In genomic region chr2:129165001-129165400, GRCh38 we compare ENCODE assay signal across 20 cellular contexts.
"Had no signal": no experiment of that assay in that cellular context is flagged by ENCODE, and none has a peak within 500 bp of the region (broad histone marks: within the 10 kb centered on the region; RNA-seq: fewer than 3 reads in every experiment).

No MANE protein-coding gene starts in this region.

- DNase-seq: activated CD4-positive, alpha-beta T cell treated with anti-CD3 and anti-CD28 coated beads for 1 hour; activated CD8-positive, alpha-beta memory T cell treated with anti-CD3 and anti-CD28 coated beads for 24 hours; activated CD8-positive, alpha-beta memory T cell treated with anti-CD3 and anti-CD28 coated beads, Interleukin-2, amount 50 U/mL, for 48 hours; activated effector memory CD4-positive, alpha-beta T cell treated with anti-CD3 and anti-CD28 coated beads, Interleukin-2, amount 50 U/mL, for 16 hours; activated T-cell treated with anti-CD3 and anti-CD28 coated beads, Interleukin-2, amount 50 U/mL, for 72 hours; dermis blood vessel endothelial cell; effector memory CD8-positive, alpha-beta T cell; midbrain; sigmoid colon; spleen; stimulated activated CD4-positive, alpha-beta T cell treated with anti-CD3 and anti-CD28 coated beads, Interleukin-4, amount 100 ng/mL, for 4 hours; SW 1271; T-helper 2 cell; upper lobe of left lung; WERI-Rb-1 had no signal

- H3K9me3 ChIP-seq: adrenal gland, prostate gland, sigmoid colon, spleen, thoracic aorta, upper lobe of left lung had no signal

- H3K27ac ChIP-seq: adrenal gland, cardiac muscle cell, prostate gland, sigmoid colon, spleen, thoracic aorta, upper lobe of left lung, WERI-Rb-1 had no signal

- H3K27me3 ChIP-seq: adrenal gland, cardiac muscle cell, sigmoid colon, spleen, upper lobe of left lung had no signal

- H3K4me1 ChIP-seq: adrenal gland, prostate gland, upper lobe of left lung had no signal

- H3K36me3 ChIP-seq: adrenal gland, cardiac muscle cell, prostate gland, sigmoid colon, spleen, thoracic aorta, upper lobe of left lung, WERI-Rb-1 had no signal

- ATAC-seq: activated T-cell treated with anti-CD3 and anti-CD28 coated beads, Interleukin-2, amount 50 U/mL, for 72 hours; effector memory CD8-positive, alpha-beta T cell had no signal

- H3K4me3 ChIP-seq: adrenal gland, cardiac muscle cell, lung, prostate gland, sigmoid colon, spleen, thoracic aorta, upper lobe of left lung had no signal
